16 cellular contexts compared by ENCODE assay signal in genomic region chr21:28856588-28857250, GRCh38.
A peak's percentile ranks its signal among the peaks of the same experiment; 100 is the strongest.
DNase-seq lines count a peak whose midpoint lies in the region; ATAC-seq lines count a peak whose summit lies in the region.
"Had no signal": no experiment of that assay in that cellular context is flagged by ENCODE, and none has a peak within 500 bp of the region (broad histone marks: within the 10 kb centered on the region; RNA-seq: fewer than 3 reads in every experiment).

No MANE protein-coding gene starts in this region.

- no peak overlapping the region for H3K4me3 Mint-ChIP-seq in stimulated activated effector memory CD8-positive, alpha-beta T cell treated with anti-CD3 and anti-CD28 coated beads, Interleukin-12 subunit alpha, Interleukin-12 subunit beta, amount 100 ng/mL, for 72 hours
- H3K4me3 Mint-ChIP-seq: activated B cell treated with CpG ODN at 0.5 μM for 24 hours, T-helper 17 cell had no signal

- H3K27ac ChIP-seq in mesenchymal stem cell (ENCODE audit: low read length, poor library complexity, severe bottlenecking): peak overlapping the region; percentile 52

- no peak overlapping the region for H4K91ac ChIP-seq in mesenchymal stem cell (ENCODE audit: low read length)

- peaks cover 5% of the 10 kb centered on the region for H3K4me1 ChIP-seq in mesenchymal stem cell (ENCODE audit: control insufficient read depth, insufficient read depth, low read depth, low read length)
- H3K4me1 ChIP-seq: HAP-1 had no signal

- H3K4me2 ChIP-seq in mesenchymal stem cell (ENCODE audit: low read length, poor library complexity, severe bottlenecking): no peak overlapping the region

- no peak overlapping the region for H2BK12ac ChIP-seq in mesenchymal stem cell (ENCODE audit: low read length in 2 of 2)

- no peak overlapping the region for H2BK5ac ChIP-seq in mesenchymal stem cell (ENCODE audit: low read depth, low read length, poor library complexity, severe bottlenecking)

- DNase-seq in Ammon's horn (ENCODE audit: low spot score) (peak; percentile 8), NCI-H526 treated with DMSO at 0.1 percent for 48 hours (lab: John Stamatoyannopoulos, UW) (peak; percentile 25), fibroblast of peridontal ligament (ENCODE audit: extremely low read depth) (peak; percentile 29), mesenchymal stem cell (no peak), NCI-H1048 (lab: John Stamatoyannopoulos, UW) (no peak)
- DNase-seq in stimulated activated effector memory CD8-positive, alpha-beta T cell treated with anti-CD3 and anti-CD28 coated beads, Interleukin-12 subunit alpha, Interleukin-12 subunit beta, amount 100 ng/mL, for 72 hours (ENCODE audit: low spot score in 2 of 2): no peak
- DNase-seq in stimulated activated CD4-positive, alpha-beta T cell treated with anti-CD3 and anti-CD28 coated beads, Interleukin-12 subunit alpha, Interleukin-12 subunit beta, amount 100 ng/mL, for 4 hours: no peak
- DNase-seq: activated B cell treated with CpG ODN at 0.5 μM for 24 hours; effector CD4-positive, alpha-beta T cell; Karpas-422; NCI-H1105; NCI-H748 treated with DMSO at 0.1 percent for 48 hours; T-helper 17 cell had no signal

- H2BK120ac ChIP-seq in mesenchymal stem cell (ENCODE audit: low read depth, low read length): no peak overlapping the region

- H2AFZ ChIP-seq in mesenchymal stem cell (ENCODE audit: low read depth, low read length): no peak overlapping the region

- no peak overlapping the region for H3K4ac ChIP-seq in mesenchymal stem cell (ENCODE audit: low read depth in 1 of 2, low read length in 2 of 2)

- no peaks in the 10 kb centered on the region for H3K36me3 ChIP-seq in mesenchymal stem cell (ENCODE audit: control insufficient read depth in 1 of 2, insufficient read depth in 2 of 2, low read depth in 1 of 2, low read length in 2 of 2)
- H3K36me3 ChIP-seq: HAP-1 had no signal

- H3K23ac ChIP-seq in mesenchymal stem cell (ENCODE audit: low read length in 2 of 2): no peak overlapping the region

- H3K27ac Mint-ChIP-seq in stimulated activated effector memory CD8-positive, alpha-beta T cell treated with anti-CD3 and anti-CD28 coated beads, Interleukin-12 subunit alpha, Interleukin-12 subunit beta, amount 100 ng/mL, for 72 hours: no peak overlapping the region
- H3K27ac Mint-ChIP-seq: activated B cell treated with CpG ODN at 0.5 μM for 24 hours, T-helper 17 cell had no signal

- no peak overlapping the region for H2AK5ac ChIP-seq in mesenchymal stem cell (ENCODE audit: low read length, severe bottlenecking)

- H3K4me1 Mint-ChIP-seq in stimulated activated effector memory CD8-positive, alpha-beta T cell treated with anti-CD3 and anti-CD28 coated beads, Interleukin-12 subunit alpha, Interleukin-12 subunit beta, amount 100 ng/mL, for 72 hours: no peaks in the 10 kb centered on the region
- H3K4me1 Mint-ChIP-seq: activated B cell treated with CpG ODN at 0.5 μM for 24 hours had no signal

- no peaks in the 10 kb centered on the region for H3K9me3 Mint-ChIP-seq in stimulated activated effector memory CD8-positive, alpha-beta T cell treated with anti-CD3 and anti-CD28 coated beads, Interleukin-12 subunit alpha, Interleukin-12 subunit beta, amount 100 ng/mL, for 72 hours
- H3K9me3 Mint-ChIP-seq: activated B cell treated with CpG ODN at 0.5 μM for 24 hours had no signal

- H3K14ac ChIP-seq in mesenchymal stem cell (ENCODE audit: low read length in 2 of 2): peak overlapping the region in 1 of 2 experiments; percentile 44

- no peaks in the 10 kb centered on the region for H3K36me3 Mint-ChIP-seq in stimulated activated effector memory CD8-positive, alpha-beta T cell treated with anti-CD3 and anti-CD28 coated beads, Interleukin-12 subunit alpha, Interleukin-12 subunit beta, amount 100 ng/mL, for 72 hours

- H3K79me1 ChIP-seq in mesenchymal stem cell (replicated peaks; ENCODE audit: low read length, poor library complexity, severe bottlenecking): no peaks in the 10 kb centered on the region

- no peak overlapping the region for H4K8ac ChIP-seq in mesenchymal stem cell (ENCODE audit: low read length)

- ATAC-seq in GM18519 (IDR thresholded peaks at IDR 0.05; ENCODE audit: low FRiP score, unreplicated experiment): no peak
- ATAC-seq in stimulated activated effector memory CD8-positive, alpha-beta T cell treated with anti-CD3 and anti-CD28 coated beads, Interleukin-12 subunit alpha, Interleukin-12 subunit beta, amount 100 ng/mL, for 72 hours: no peak
- ATAC-seq: left lobe of liver, T-helper 17 cell had no signal

- no peaks in the 10 kb centered on the region for H3K27me3 ChIP-seq in mesenchymal stem cell (ENCODE audit: control insufficient read depth in 1 of 2, insufficient read depth in 1 of 2, low read length in 2 of 2)

- 75% methylated on average over 5 of the region's 5 CpGs for WGBS in mesenchymal stem cell

- peaks cover 3% of the 10 kb centered on the region for H3K9me3 ChIP-seq in mesenchymal stem cell (ENCODE audit: control insufficient read depth, low read length)
- H3K9me3 ChIP-seq: HAP-1 had no signal

- H3K9ac ChIP-seq in mesenchymal stem cell (ENCODE audit: low read length): no peak overlapping the region

- H2BK15ac ChIP-seq in mesenchymal stem cell (ENCODE audit: low read depth, poor library complexity, severe bottlenecking): no peak overlapping the region

- no peak overlapping the region for H3K18ac ChIP-seq in mesenchymal stem cell (ENCODE audit: low read depth in 1 of 2, low read length in 2 of 2)

- H3K4me3 ChIP-seq in mesenchymal stem cell (ENCODE audit: insufficient read depth in 1 of 2, low read depth in 1 of 2, low read length in 2 of 2): no peak overlapping the region
- H3K4me3 ChIP-seq: HAP-1 had no signal

Comparison
In these comparisons a context has a peak if more than half of its experiments do, and no peak if none do; other contexts are left out.
1. DNase-seq: peak in Ammon's horn (single experiment), NCI-H526 treated with DMSO at 0.1 percent for 48 hours (single experiment) and fibroblast of peridontal ligament (single experiment); none in mesenchymal stem cell (single experiment), stimulated activated effector memory CD8-positive, alpha-beta T cell treated with anti-CD3 and anti-CD28 coated beads, Interleukin-12 subunit alpha, Interleukin-12 subunit beta, amount 100 ng/mL, for 72 hours (0 of 2), stimulated activated CD4-positive, alpha-beta T cell treated with anti-CD3 and anti-CD28 coated beads, Interleukin-12 subunit alpha, Interleukin-12 subunit beta, amount 100 ng/mL, for 4 hours (single experiment) and NCI-H1048 (single experiment).